32 cellular contexts compared by ENCODE assay signal in the genomic region with DNA sequence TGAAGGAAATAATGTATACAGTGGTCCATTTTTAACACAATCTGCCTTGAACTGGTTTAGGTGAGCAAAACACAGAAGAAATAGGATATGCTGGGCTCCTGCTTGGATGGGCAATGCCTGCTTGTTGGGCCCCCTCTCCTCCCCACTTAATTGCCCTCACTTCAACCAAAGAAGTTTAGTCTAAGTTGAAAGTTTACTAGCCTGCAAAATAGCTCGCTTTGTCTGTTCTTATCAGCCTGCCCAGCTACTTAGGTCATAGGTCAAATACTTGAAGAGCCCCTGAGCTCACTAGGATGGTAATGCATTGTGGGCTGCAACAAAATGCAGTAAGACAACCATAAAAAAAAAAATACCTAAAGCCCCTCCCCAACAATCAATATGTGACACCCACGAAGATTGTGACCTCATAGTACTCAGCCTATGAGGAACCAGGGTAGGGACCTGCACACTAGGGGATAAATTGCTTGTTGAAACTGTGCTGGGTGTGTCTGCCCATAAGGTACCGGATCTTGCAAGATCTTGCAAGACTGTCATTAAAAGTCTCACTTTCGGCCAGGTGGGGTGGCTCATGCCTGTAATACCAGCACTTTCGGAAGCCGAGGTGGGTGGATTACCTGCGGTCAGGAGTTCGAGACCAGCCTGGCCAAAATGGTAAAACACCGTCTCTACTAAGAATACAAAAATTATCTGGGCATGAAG. TPM values are rescaled to one million over a fixed set of nuclear protein-coding genes. Genes with fewer than 3 reads are reported as not detected.
DNase-seq lines count a peak whose midpoint lies in the region; ATAC-seq, FAIRE-seq and TF ChIP-seq lines count a peak whose summit lies in the region.
"Had no signal": no experiment of that assay in that cellular context is flagged by ENCODE, and none has a peak within 500 bp of the region (broad histone marks: within the 10 kb centered on the region; RNA-seq: fewer than 3 reads in every experiment).

No MANE protein-coding gene starts in this region.

- H3F3A ChIP-seq in MM.1S (ENCODE audit: insufficient read depth, low read length), result peaks cover 6% of the 10 kb centered on the region; the same call in 1 of the 2 replicates

- 62 to 67% methylated on average over 5 to 9 of the region's 9 CpGs for WGBS in transverse colon (ENCODE audit: low coverage in 1 of 2), 2 donors

- FAIRE-seq in GM19239 (lab: Jason Lieb, UNC), result no peak
- FAIRE-seq: A204.1 had no signal

- intact Hi-C loops in left colon (cut with DNase I, micrococcal nuclease), result no loop called here
- intact Hi-C loops in transverse colon (cut with DNase I; ENCODE audit: low total_unique reads), result no loop called here

- H4K20me1 ChIP-seq in MM.1S (ENCODE audit: insufficient read depth, low read length), result no peaks in the 10 kb centered on the region
- H4K20me1 ChIP-seq: BLaER1 treated with 17β-estradiol and CSF1 and Interleukin-3, amounts not matched to agents 10 nM and 100 nM had no signal

- H3K4me1 ChIP-seq in MM.1S (ENCODE audit: low read length) (peaks cover 14% of the 10 kb centered on the region), transverse colon (no peaks in the 10 kb centered on the region)
- H3K4me1 ChIP-seq: BLaER1 treated with 17β-estradiol and CSF1 and Interleukin-3, amounts not matched to agents 10 nM and 100 nM had no signal

- TF ChIP-seq POLR2A in transverse colon (IDR thresholded peaks at IDR 0.05), result no peak

- in situ Hi-C loops in transverse colon (cut with MboI; ENCODE audit: low pct_ligation_motif_present in 1 of 4, low pct_unique_long_range_greater_than_20kb in 1 of 4, low sequenced_read_pairs in 3 of 4), result no loop called here

- ATAC-seq in left colon, result peak; percentile 82

- H3K27me3 ChIP-seq in MM.1S (replicated peaks; ENCODE audit: insufficient read depth, low read length) (no peaks in the 10 kb centered on the region), transverse colon (no peaks in the 10 kb centered on the region)
- H3K27me3 ChIP-seq: BLaER1 treated with 17β-estradiol and CSF1 and Interleukin-3, amounts not matched to agents 10 nM and 100 nM had no signal

- H3K4me3 ChIP-seq in GM12864 (ENCODE audit: low read depth, low read length) (no peak overlapping the region), MM.1S (ENCODE audit: low read length) (no peak overlapping the region), transverse colon (no peak overlapping the region)
- H3K4me3 ChIP-seq: BLaER1 treated with 17β-estradiol and CSF1 and Interleukin-3, amounts not matched to agents 10 nM and 100 nM; GM23248 had no signal

- no peak overlapping the region for H3K9ac ChIP-seq in MM.1S (ENCODE audit: low read length)
- H3K9ac ChIP-seq: BLaER1 treated with 17β-estradiol and CSF1 and Interleukin-3, amounts not matched to agents 10 nM and 100 nM; GM23248 had no signal

- H3K79me2 ChIP-seq in MM.1S (ENCODE audit: low read length), result no peaks in the 10 kb centered on the region

- H2AFZ ChIP-seq in MM.1S (ENCODE audit: low read length), result no peak overlapping the region
- H2AFZ ChIP-seq: GM23248 had no signal

- no peaks in the 10 kb centered on the region for H3K9me2 ChIP-seq in MM.1S (replicated peaks; ENCODE audit: insufficient read depth, low read length)

- peak overlapping the region; percentile 40; the same call in 1 of the 2 replicates for H3K27ac ChIP-seq in MM.1S (ENCODE audit: low read length)
- H3K27ac ChIP-seq in transverse colon, result no peak overlapping the region
- H3K27ac ChIP-seq: BLaER1 treated with 17β-estradiol and CSF1 and Interleukin-3, amounts not matched to agents 10 nM and 100 nM; GM23248; RWPE1 had no signal

- TF ChIP-seq EP300 in transverse colon (IDR thresholded peaks at IDR 0.05; ENCODE audit: low read depth), result no peak

- TF ChIP-seq CTCF in GM12864 (IDR thresholded peaks at IDR 0.05; ENCODE audit: low read depth, low read length, missing control alignments), result no peak
- TF ChIP-seq CTCF in MM.1S (IDR thresholded peaks at IDR 0.05; ENCODE audit: low read length), result no peak
- no peak for TF ChIP-seq CTCF in transverse colon (IDR thresholded peaks at IDR 0.05)

- no peaks in the 10 kb centered on the region for H3K9me3 ChIP-seq in MM.1S (replicated peaks; ENCODE audit: insufficient read depth, low read length)
- no peaks in the 10 kb centered on the region for H3K9me3 ChIP-seq in transverse colon
- H3K9me3 ChIP-seq: BLaER1 treated with 17β-estradiol and CSF1 and Interleukin-3, amounts not matched to agents 10 nM and 100 nM had no signal

- H3K36me3 ChIP-seq in MM.1S (replicated peaks; ENCODE audit: insufficient read depth, low read length) (no peaks in the 10 kb centered on the region), transverse colon (no peaks in the 10 kb centered on the region)

- DNase-seq in GM12864 (ENCODE audit: low read depth) (peak; percentile 57), MM.1S (peak; percentile 92), left colon (peak; percentile 13 to 38), transverse colon (peak; percentile 18), NCI-H1417 treated with DMSO at 0.1 percent for 48 hours (lab: John Stamatoyannopoulos, UW) (no peak), SHP77 treated with DMSO at 0.1 percent for 48 hours (lab: John Stamatoyannopoulos, UW) (no peak), GM19239 (ENCODE audit: insufficient read length, low spot score) (no peak)
- DNase-seq: AML-193; CD4-positive, alpha-beta T cell; COR-L47; DMS 273 treated with DMSO at 0.1 percent for 48 hours; DMS79; EL; GDM1; GM23248; H7; KG1; NCI-H1048; NCI-H1417; NCI-H1694 treated with DMSO at 0.1 percent for 48 hours; NCI-H2081; NCI-H2171; NCI-H226; NCI-H510A; NCI-H748 treated with DMSO at 0.1 percent for 48 hours; NK-92 treated with Interleukin-12 subunit alpha and Interleukin-12 subunit beta, amount 100 ng/mL, for 24 hours; SHP77; T-helper 1 cell had no signal

- H3K4me2 ChIP-seq in MM.1S (ENCODE audit: low read depth, low read length), result peak overlapping the region; percentile 33; the same call in 1 of the 2 replicates
- H3K4me2 ChIP-seq: BLaER1 treated with 17β-estradiol and CSF1 and Interleukin-3, amounts not matched to agents 10 nM and 100 nM had no signal

RNA-seq across cellular contexts. Expression of a gene that starts 10.9 kb away (rescaled TPM):
- total RNA-seq in left colon (under 1 TPM; 0.64 to 0.67 TPM), transverse colon (1 to 10 TPM in 1 of 4 donors, under 1 TPM in 2, not detected in 1; 0.48 to 7.8 (median 0.82) TPM)
- total RNA-seq: GM23248, H7 had no signal

RNA-seq across cellular contexts. Expression of a gene that starts 41.1 kb away (rescaled TPM):
- total RNA-seq in left colon (not detected), transverse colon (not detected)
- total RNA-seq: CD4-positive, alpha-beta T cell; GM23248; H7; HT1080 had no signal

Comparison
In these comparisons a context has a peak if more than half of its experiments do, and no peak if none do; other contexts are left out.
1. DNase-seq: peak in GM12864 (single experiment), MM.1S (single experiment), left colon (2 of 2) and transverse colon (single experiment); none in NCI-H1417 treated with DMSO at 0.1 percent for 48 hours (single experiment), SHP77 treated with DMSO at 0.1 percent for 48 hours (single experiment) and GM19239 (single experiment).